Comparison of ENCODE assay signal across 1 cellular context in the genomic region with DNA sequence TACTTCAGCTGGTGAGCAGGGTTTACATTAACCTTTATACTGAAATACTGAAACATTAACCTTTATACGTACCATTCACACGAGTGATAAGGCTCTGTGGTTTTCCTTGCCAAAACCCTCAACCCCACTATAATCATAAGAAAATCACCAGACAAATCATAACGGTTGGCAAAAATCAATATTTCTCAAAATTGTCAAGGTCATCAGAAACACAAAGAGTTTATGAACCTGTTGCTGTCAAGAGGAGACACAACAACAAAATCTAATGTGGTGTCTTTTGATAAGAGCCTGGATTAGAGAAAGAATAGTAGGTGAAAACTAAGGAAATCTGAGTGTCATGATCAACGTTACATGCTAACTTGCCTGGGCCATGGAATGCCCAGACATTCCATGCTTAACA.
TF ChIP-seq lines count a peak whose summit lies in the region.

No MANE protein-coding gene starts in this region.

TF ChIP-seq in HepG2, 621 proteins besides CTCF, POLR2A, EP300 and RAD21 (continued from another document):
- TF ChIP-seq MAFF (IDR thresholded peaks at IDR 0.05; ENCODE audit: low read depth, low read length) (peak; percentile 71), GZF1 (CRISPR knock-in tag; IDR thresholded peaks at IDR 0.05) (no peak), KLF16 (CRISPR knock-in tag; IDR thresholded peaks at IDR 0.05) (no peak), ZNF567 (CRISPR knock-in tag; IDR thresholded peaks at IDR 0.05; ENCODE audit: borderline replicate concordance) (no peak), RELA (CRISPR knock-in tag; IDR thresholded peaks at IDR 0.05) (no peak), ZNF276 (CRISPR knock-in tag; IDR thresholded peaks at IDR 0.05; ENCODE audit: low read depth) (no peak), JUND (CRISPR knock-in tag; IDR thresholded peaks at IDR 0.05) (no peak), MAFK (conservative IDR thresholded peaks at IDR 0.05 in 1 of 2, IDR thresholded peaks at IDR 0.05 in 1 of 2; ENCODE audit: low read length in 2 of 2) (peak; percentile 62 to 76)
- TF ChIP-seq, protein P1, sequence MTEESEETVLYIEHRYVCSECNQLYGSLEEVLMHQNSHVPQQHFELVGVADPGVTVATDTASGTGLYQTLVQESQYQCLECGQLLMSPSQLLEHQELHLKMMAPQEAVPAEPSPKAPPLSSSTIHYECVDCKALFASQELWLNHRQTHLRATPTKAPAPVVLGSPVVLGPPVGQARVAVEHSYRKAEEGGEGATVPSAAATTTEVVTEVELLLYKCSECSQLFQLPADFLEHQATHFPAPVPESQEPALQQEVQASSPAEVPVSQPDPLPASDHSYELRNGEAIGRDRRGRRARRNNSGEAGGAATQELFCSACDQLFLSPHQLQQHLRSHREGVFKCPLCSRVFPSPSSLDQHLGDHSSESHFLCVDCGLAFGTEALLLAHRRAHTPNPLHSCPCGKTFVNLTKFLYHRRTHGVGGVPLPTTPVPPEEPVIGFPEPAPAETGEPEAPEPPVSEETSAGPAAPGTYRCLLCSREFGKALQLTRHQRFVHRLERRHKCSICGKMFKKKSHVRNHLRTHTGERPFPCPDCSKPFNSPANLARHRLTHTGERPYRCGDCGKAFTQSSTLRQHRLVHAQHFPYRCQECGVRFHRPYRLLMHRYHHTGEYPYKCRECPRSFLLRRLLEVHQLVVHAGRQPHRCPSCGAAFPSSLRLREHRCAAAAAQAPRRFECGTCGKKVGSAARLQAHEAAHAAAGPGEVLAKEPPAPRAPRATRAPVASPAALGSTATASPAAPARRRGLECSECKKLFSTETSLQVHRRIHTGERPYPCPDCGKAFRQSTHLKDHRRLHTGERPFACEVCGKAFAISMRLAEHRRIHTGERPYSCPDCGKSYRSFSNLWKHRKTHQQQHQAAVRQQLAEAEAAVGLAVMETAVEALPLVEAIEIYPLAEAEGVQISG (CRISPR knock-in tag; IDR thresholded peaks at IDR 0.05) = no peak
- TF ChIP-seq, protein P2, sequence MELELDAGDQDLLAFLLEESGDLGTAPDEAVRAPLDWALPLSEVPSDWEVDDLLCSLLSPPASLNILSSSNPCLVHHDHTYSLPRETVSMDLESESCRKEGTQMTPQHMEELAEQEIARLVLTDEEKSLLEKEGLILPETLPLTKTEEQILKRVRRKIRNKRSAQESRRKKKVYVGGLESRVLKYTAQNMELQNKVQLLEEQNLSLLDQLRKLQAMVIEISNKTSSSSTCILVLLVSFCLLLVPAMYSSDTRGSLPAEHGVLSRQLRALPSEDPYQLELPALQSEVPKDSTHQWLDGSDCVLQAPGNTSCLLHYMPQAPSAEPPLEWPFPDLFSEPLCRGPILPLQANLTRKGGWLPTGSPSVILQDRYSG (CRISPR knock-in tag; IDR thresholded peaks at IDR 0.05) = no peak
